In the genomic region with DNA sequence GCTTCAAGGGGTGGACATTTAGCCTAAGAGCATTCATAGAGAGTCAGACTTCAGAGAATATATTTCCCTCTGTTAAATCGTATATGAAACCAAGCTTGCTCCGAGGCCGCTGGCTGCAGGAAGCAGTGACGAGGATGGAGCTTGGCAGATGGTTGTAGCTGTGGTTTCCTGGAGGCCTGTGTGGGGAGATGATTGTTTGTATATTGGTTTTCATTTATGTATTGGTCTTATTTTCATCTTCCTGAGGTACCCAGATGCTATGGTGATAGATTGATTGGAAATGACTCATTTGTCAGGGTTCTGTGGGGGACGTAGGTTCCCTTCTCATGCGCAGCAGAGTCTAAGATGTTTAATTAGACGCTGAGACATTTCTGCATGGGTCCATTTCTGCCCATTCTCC, we compare ENCODE assay signal across 8 cellular contexts. TPM values are rescaled to one million over a fixed set of nuclear protein-coding genes. Genes with fewer than 3 reads are reported as not detected.
DNase-seq lines count a peak whose midpoint lies in the region; ATAC-seq and TF ChIP-seq lines count a peak whose summit lies in the region.

No MANE protein-coding gene starts in this region.

- H3K4me1 ChIP-seq in ascending aorta (peaks cover 8 to 18% of the 10 kb centered on the region in 2 donors), mammary epithelial cell (ENCODE audit: insufficient read depth, low read length) (no peaks in the 10 kb centered on the region)

- WGBS in mammary epithelial cell (ENCODE audit: low coverage, missing lambda C conversion rate): 91% methylated on average over 7 of the region's 7 CpGs

- H3K36me3 ChIP-seq in ascending aorta (no peaks in the 10 kb centered on the region), mammary epithelial cell (ENCODE audit: insufficient read depth, low read length) (no peaks in the 10 kb centered on the region)

- no peak overlapping the region for H3K4me2 ChIP-seq in mammary epithelial cell (ENCODE audit: insufficient read depth, low read depth, low read length)

- intact Hi-C loops in ascending aorta (cut with DNase I) (no loop called here), mammary epithelial cell (cut with micrococcal nuclease) (no loop called here)

- DNase-seq in T-helper 1 cell (peak in 4 of 5 donors; percentile 56 to 92 (median 66)), ascending aorta (ENCODE audit: low spot score in 2 of 2) (peak in 1 of 2 donors; percentile 13), osteocyte (ENCODE audit: extremely low spot score, unreplicated experiment) (peak; percentile 46), mammary epithelial cell (no peak), DMS114 treated with DMSO at 0.1 percent for 48 hours (lab: John Stamatoyannopoulos, UW; ENCODE audit: unreplicated experiment) (no peak), NCI-H2227 treated with DMSO at 0.1 percent for 48 hours (lab: John Stamatoyannopoulos, UW) (no peak)

- no peaks in the 10 kb centered on the region for H3K79me2 ChIP-seq in mammary epithelial cell (ENCODE audit: insufficient read depth, low read length)

- no peak overlapping the region for H3K4me3 Mint-ChIP-seq in osteocyte (ENCODE audit: unreplicated experiment)

- ATAC-seq in GM21360 (IDR thresholded peaks at IDR 0.05; ENCODE audit: unreplicated experiment) (peak; percentile 59), HG02678 (IDR thresholded peaks at IDR 0.05; ENCODE audit: unreplicated experiment) (no peak)

- no peak overlapping the region for H3K9ac ChIP-seq in mammary epithelial cell (ENCODE audit: insufficient read depth, low read length)

- H3K27me3 Mint-ChIP-seq in osteocyte (ENCODE audit: unreplicated experiment): peaks cover 27% of the 10 kb centered on the region

- H2AFZ ChIP-seq in mammary epithelial cell (ENCODE audit: low read depth, low read length): no peak overlapping the region

- H3K9me3 Mint-ChIP-seq in osteocyte (ENCODE audit: unreplicated experiment): peaks cover 18% of the 10 kb centered on the region

- CTCF ChIA-PET in mammary epithelial cell (lab: Charles Lee; ENCODE audit: low non-redundant PET): no interaction called here

- H3K27ac ChIP-seq in ascending aorta (peak overlapping the region; percentile 21 to 26), mammary epithelial cell (ENCODE audit: insufficient read depth, low read depth, low read length) (no peak overlapping the region)

- H3K36me3 Mint-ChIP-seq in osteocyte (ENCODE audit: unreplicated experiment): peaks cover 35% of the 10 kb centered on the region

- peaks cover 22% of the 10 kb centered on the region for H3K4me1 Mint-ChIP-seq in osteocyte (ENCODE audit: unreplicated experiment)

- no peak for TF ChIP-seq CTCF in ascending aorta (IDR thresholded peaks at IDR 0.05)
- no peak for TF ChIP-seq CTCF in osteocyte (IDR thresholded peaks at IDR 0.05)
- TF ChIP-seq CTCF in mammary epithelial cell (conservative IDR thresholded peaks at IDR 0.05 in 1 of 2, IDR thresholded peaks at IDR 0.05 in 1 of 2; ENCODE audit: extremely low read depth in 1 of 2, insufficient read depth in 1 of 2, low read depth in 1 of 2, low read length in 2 of 2): no peak

- in situ Hi-C loops in mammary epithelial cell (cut with MboI; ENCODE audit: low sequenced_read_pairs in 2 of 2): no loop called here

- dilution Hi-C loops in mammary epithelial cell (cut with HindIII; ENCODE audit: low sequenced_read_pairs): no loop called here

- H3K27me3 ChIP-seq in ascending aorta (no peaks in the 10 kb centered on the region), mammary epithelial cell (ENCODE audit: insufficient read depth, low read length) (peaks cover 3% of the 10 kb centered on the region)

- H3K9me3 ChIP-seq in ascending aorta (peaks cover 0 to 15% of the 10 kb centered on the region in 2 donors), mammary epithelial cell (replicated peaks; ENCODE audit: insufficient read depth, low read length) (no peaks in the 10 kb centered on the region)

- peak overlapping the region; percentile 16 for H3K27ac Mint-ChIP-seq in osteocyte (ENCODE audit: unreplicated experiment)

- H3K4me3 ChIP-seq in ascending aorta (no peak overlapping the region), mammary epithelial cell (replicated peaks in 1 of 3; ENCODE audit: insufficient read depth in 1 of 3, low read depth in 2 of 3, low read length in 3 of 3) (no peak overlapping the region)

- H4K20me1 ChIP-seq in mammary epithelial cell (ENCODE audit: insufficient read depth, low read length): no peaks in the 10 kb centered on the region

- BruUV-seq in mammary epithelial cell (replicated peaks; lab: Mats Ljungman, UMichigan): no TSS peak

RNA-seq across cellular contexts. Expression of a gene that starts 26.1 kb away (rescaled TPM):
- total RNA-seq in ascending aorta (14.3 TPM), osteocyte (64.7 and 73.3 TPM in 2 replicates), mammary epithelial cell (under 1 TPM; 0.07 to 0.33 TPM)
- polyA plus RNA-seq in mammary epithelial cell: 0.18 TPM
- polyA minus RNA-seq in mammary epithelial cell: not detected

Comparison
In these comparisons a context has a peak if more than half of its experiments do, and no peak if none do; other contexts are left out.
1. DNase-seq: peak in T-helper 1 cell (4 of 5) and osteocyte (single experiment); none in mammary epithelial cell (single experiment), DMS114 treated with DMSO at 0.1 percent for 48 hours (single experiment) and NCI-H2227 treated with DMSO at 0.1 percent for 48 hours (single experiment).
2. RNA of a gene that starts 26.1 kb away (total RNA-seq): 64.7 to 73.3 TPM in osteocyte and 14.3 TPM in ascending aorta (single experiment); 0.07 to 0.33 TPM in mammary epithelial cell; every median in the first group is over 10 times any median in the second.